ENCODE assay signal across 1 cellular context in genomic region chr1:28886731-28887417, GRCh38.
TF ChIP-seq lines count a peak whose summit lies in the region.

No MANE protein-coding gene starts in this region.

TF ChIP-seq in K562, 482 proteins besides CTCF, POLR2A, EP300 and RAD21 (continued from another document and continues in another):
- TF ChIP-seq MGA (IDR thresholded peaks at IDR 0.05) (peak; percentile 96), ZHX1 (conservative IDR thresholded peaks at IDR 0.05; ENCODE audit: low read length) (no peak), ZNF395 (CRISPR knock-in tag; IDR thresholded peaks at IDR 0.05) (peak; percentile 96), JUND (IDR thresholded peaks at IDR 0.05; ENCODE audit: borderline replicate concordance, low read depth, low read length) (peak; percentile 66), JUND (tag; IDR thresholded peaks at IDR 0.05; ENCODE audit: borderline replicate concordance, low read depth, low read length) (peak; percentile 86), TCF3 (CRISPR knock-in tag; IDR thresholded peaks at IDR 0.05) (peak; percentile 35; the same call in 1 of the 2 replicates), BRCA1 (IDR thresholded peaks at IDR 0.05) (no peak), BRCA1 (CRISPR knock-in tag; IDR thresholded peaks at IDR 0.05) (no peak), MNT (conservative IDR thresholded peaks at IDR 0.05) (peak; percentile 94), TBP (optimal IDR thresholded peaks at IDR 0.05; ENCODE audit: low read depth, low read length) (peak; percentile 78), NR2F6 (CRISPR knock-in tag; IDR thresholded peaks at IDR 0.05) (0 out of 2 replicates have a peak, but pooled peaks have one; percentile 67), PTRF (tag; IDR thresholded peaks at IDR 0.05) (peak; percentile 66; the same call in 1 of the 2 replicates), ZNF592 (IDR thresholded peaks at IDR 0.05) (peak; percentile 99), CTCFL (IDR thresholded peaks at IDR 0.05; ENCODE audit: borderline replicate concordance, insufficient read depth, low read depth, low read length, poor library complexity, severe bottlenecking) (no peak), ZFP91 (CRISPR knock-in tag; IDR thresholded peaks at IDR 0.05) (peak; percentile 94), ZBTB34 (CRISPR knock-in tag; IDR thresholded peaks at IDR 0.05) (peak; percentile 45; the same call in 1 of the 2 replicates), IRF9 (tag; IDR thresholded peaks at IDR 0.05) (peak; percentile 86), ZNF766 (CRISPR knock-in tag; conservative IDR thresholded peaks at IDR 0.05) (peak; percentile 59; the same call in 1 of the 2 replicates)
